1 cellular context compared by ENCODE assay signal in genomic region chr1:55215194-55216021, GRCh38.
TF ChIP-seq lines count a peak whose summit lies in the region.

TSS of gene USP24 (minus strand) at chr1:55215364. CDS start at chr1:55215113, 251 bp downstream.

TF ChIP-seq in SK-N-SH, 30 proteins besides CTCF, POLR2A, EP300 and RAD21 (continued from another document):
- TF ChIP-seq, protein P1, sequence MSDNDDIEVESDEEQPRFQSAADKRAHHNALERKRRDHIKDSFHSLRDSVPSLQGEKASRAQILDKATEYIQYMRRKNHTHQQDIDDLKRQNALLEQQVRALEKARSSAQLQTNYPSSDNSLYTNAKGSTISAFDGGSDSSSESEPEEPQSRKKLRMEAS (IDR thresholded peaks at IDR 0.05; ENCODE audit: low read depth): peak; percentile 29
- TF ChIP-seq, protein P2, sequence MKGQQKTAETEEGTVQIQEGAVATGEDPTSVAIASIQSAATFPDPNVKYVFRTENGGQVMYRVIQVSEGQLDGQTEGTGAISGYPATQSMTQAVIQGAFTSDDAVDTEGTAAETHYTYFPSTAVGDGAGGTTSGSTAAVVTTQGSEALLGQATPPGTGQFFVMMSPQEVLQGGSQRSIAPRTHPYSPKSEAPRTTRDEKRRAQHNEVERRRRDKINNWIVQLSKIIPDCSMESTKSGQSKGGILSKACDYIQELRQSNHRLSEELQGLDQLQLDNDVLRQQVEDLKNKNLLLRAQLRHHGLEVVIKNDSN (IDR thresholded peaks at IDR 0.05; ENCODE audit: borderline replicate concordance, low read depth): no peak
- TF ChIP-seq SMC3 (IDR thresholded peaks at IDR 0.05; ENCODE audit: low read depth, low read length) (no peak), GABPA (IDR thresholded peaks at IDR 0.05; ENCODE audit: low read depth) (peak; percentile 54; the same call in 1 of the 2 replicates), ELF1 (IDR thresholded peaks at IDR 0.05) (peak; percentile 76; the same call in 1 of the 2 replicates), YY1 (IDR thresholded peaks at IDR 0.05; ENCODE audit: low read depth) (peak; percentile 92), EZH2phosphoT487 (IDR thresholded peaks at IDR 0.05; ENCODE audit: borderline replicate concordance, low read depth) (no peak), TAF1 (IDR thresholded peaks at IDR 0.05; ENCODE audit: borderline replicate concordance, low read depth, low read length) (peak; percentile 74), MXI1 (IDR thresholded peaks at IDR 0.05; ENCODE audit: low read depth, low read length) (peak; percentile 18), IRF3 (IDR thresholded peaks at IDR 0.05; ENCODE audit: low read depth, low read length) (no peak), JUND (IDR thresholded peaks at IDR 0.05) (no peak), SIN3A (IDR thresholded peaks at IDR 0.05; ENCODE audit: borderline replicate concordance, low read depth, low read length) (peak; percentile 71; the same call in 1 of the 2 replicates), RFX5 (IDR thresholded peaks at IDR 0.05; ENCODE audit: low read length) (no peak), POLR2AphosphoS5 (IDR thresholded peaks at IDR 0.05; ENCODE audit: low read depth, low read length) (peak; percentile 76), NFIC (IDR thresholded peaks at IDR 0.05; ENCODE audit: borderline replicate concordance) (no peak), RCOR1 (IDR thresholded peaks at IDR 0.05; ENCODE audit: low read length) (no peak), MEF2A (IDR thresholded peaks at IDR 0.05; ENCODE audit: borderline replicate concordance, low read depth) (no peak), FOXJ3 (CRISPR knock-in tag; IDR thresholded peaks at IDR 0.05) (no peak; the same call in 1 of the 2 replicates), FOXM1 (IDR thresholded peaks at IDR 0.05; ENCODE audit: low read depth) (peak; percentile 63; the same call in 1 of the 2 replicates), TCF12 (IDR thresholded peaks at IDR 0.05) (no peak), NRF1 (IDR thresholded peaks at IDR 0.05; ENCODE audit: low read depth, low read length) (no peak), CHD2 (IDR thresholded peaks at IDR 0.05; ENCODE audit: low read length, partially characterized antibody) (peak; percentile 39), USF2 (IDR thresholded peaks at IDR 0.05; ENCODE audit: borderline replicate concordance, low read depth, low read length) (no peak)
